ENCODE assay signal across 8 cellular contexts in genomic region chr1:6502000-6502891, GRCh38. TPM values are rescaled to one million over a fixed set of nuclear protein-coding genes. Genes with fewer than 3 reads are reported as not detected.
DNase-seq lines count a peak whose midpoint lies in the region; TF ChIP-seq lines count a peak whose summit lies in the region.
"Had no signal": no experiment of that assay in that cellular context is flagged by ENCODE, and none has a peak within 500 bp of the region (broad histone marks: within the 10 kb centered on the region; RNA-seq: fewer than 3 reads in every experiment).

No MANE protein-coding gene starts in this region.

- DNase-seq in SK-N-SH (peak; percentile 78), fibroblast of mammary gland (ENCODE audit: low read depth) (peak; percentile 24), medulla oblongata (ENCODE audit: extremely low spot score) (peak; percentile 49), tibial artery (peak; percentile 78 to 94), NCI-H748 treated with DMSO at 0.1 percent for 48 hours (lab: John Stamatoyannopoulos, UW) (no peak), putamen (ENCODE audit: low spot score) (no peak), NCI-H1436 (lab: John Stamatoyannopoulos, UW) (no peak)

- no peaks in the 10 kb centered on the region for H4K20me1 ChIP-seq in SK-N-SH (ENCODE audit: insufficient read depth)

- CTCF ChIA-PET in SK-N-SH (lab: Yijun Ruan, JAX) = interaction anchor here (0.6 to 17.4 kb wide), 8 partner anchors 13 to 264 kb away, joined by 3 to 211 read pairs (median 5); partner anchors contain the start of genes NOL9, PLEKHG5 and TAS1R1

- H3K4me2 ChIP-seq in SK-N-SH = no peak overlapping the region

- no peaks in the 10 kb centered on the region for H3K9me2 ChIP-seq in SK-N-SH

- intact Hi-C loops in tibial artery (cut with DNase I; ENCODE audit: low total_unique reads) = no loop called here

- TF ChIP-seq CTCF in SK-N-SH (IDR thresholded peaks at IDR 0.05) (no peak), fibroblast of mammary gland (conservative IDR thresholded peaks at IDR 0.05; ENCODE audit: control insufficient read depth, insufficient read depth, low read depth, low read length) (no peak), tibial artery (IDR thresholded peaks at IDR 0.05) (no peak)

- H3K4me1 ChIP-seq in SK-N-SH (ENCODE audit: control insufficient read depth in 1 of 2, insufficient read depth in 2 of 2, low read depth in 1 of 2, low read length in 1 of 2) (peaks cover 0 to 81% of the 10 kb centered on the region in 2 experiments; a peak in 2 of 4 replicates), tibial artery (peaks cover 5 to 63% (median 47%) of the 10 kb centered on the region in 4 donors)

- WGBS in SK-N-SH (ENCODE audit: low lambda C conversion rate) = 93% methylated on average over 5 of the region's 31 CpGs

- TF ChIP-seq EP300 in SK-N-SH (IDR thresholded peaks at IDR 0.05; ENCODE audit: borderline replicate concordance in 1 of 2, low read depth in 1 of 2, low read length in 1 of 2) = 0 out of 4 replicates have a peak, but pooled peaks of 1 of the 2 experiments have one; percentile 23

- no peak overlapping the region for H3K9ac ChIP-seq in SK-N-SH

- no peak overlapping the region for H2AFZ ChIP-seq in SK-N-SH (ENCODE audit: low read depth)

- POLR2A ChIA-PET in SK-N-SH (lab: Yijun Ruan, JAX) = interaction anchor here (1.0 to 2.2 kb wide), 2 partner anchors 11 to 18 kb away, joined by 3 to 8 read pairs; partner anchors contain the start of gene PLEKHG5

- H3F3A ChIP-seq in SK-N-SH (replicated peaks; ENCODE audit: insufficient read depth) = no peaks in the 10 kb centered on the region

- H3K9me3 ChIP-seq in SK-N-SH = no peaks in the 10 kb centered on the region
- no peaks in the 10 kb centered on the region for H3K9me3 ChIP-seq in tibial artery

- peak overlapping the region in 1 of 2 experiments; percentile 65; a peak in 1 of 4 replicates for H3K27ac ChIP-seq in SK-N-SH (ENCODE audit: low read depth in 2 of 2, low read length in 1 of 2)
- H3K27ac ChIP-seq in tibial artery = peak overlapping the region; percentile 50 to 75

- no peak for TF ChIP-seq RAD21 in SK-N-SH (IDR thresholded peaks at IDR 0.05; ENCODE audit: low read length)

- H3K27me3 ChIP-seq in SK-N-SH (ENCODE audit: insufficient read depth) (no peaks in the 10 kb centered on the region), tibial artery (peaks cover 0 to under 1% of the 10 kb centered on the region in 2 donors)

- H3K4me3 ChIP-seq in SK-N-SH (ENCODE audit: low read depth in 2 of 2, low read length in 1 of 2) = no peak overlapping the region
- no peak overlapping the region for H3K4me3 ChIP-seq in fibroblast of mammary gland (ENCODE audit: control insufficient read depth, low read depth, low read length)
- no peak overlapping the region for H3K4me3 ChIP-seq in tibial artery

- no peaks in the 10 kb centered on the region for H3K36me3 ChIP-seq in SK-N-SH (replicated peaks in 1 of 2; ENCODE audit: control insufficient read depth in 1 of 2, insufficient read depth in 2 of 2, low read length in 1 of 2)
- H3K36me3 ChIP-seq in tibial artery = no peaks in the 10 kb centered on the region

- H3K79me2 ChIP-seq in SK-N-SH (ENCODE audit: insufficient read depth) = no peaks in the 10 kb centered on the region

TF ChIP-seq in SK-N-SH, 30 proteins besides CTCF, POLR2A, EP300 and RAD21 (continues in another document):
- TF ChIP-seq FOSL2 (IDR thresholded peaks at IDR 0.05; ENCODE audit: borderline replicate concordance, low read depth) (no peak), CHD2 (IDR thresholded peaks at IDR 0.05; ENCODE audit: low read length, partially characterized antibody) (peak; percentile 14), ZBTB33 (IDR thresholded peaks at IDR 0.05; ENCODE audit: borderline replicate concordance, low read depth) (no peak), SMC3 (IDR thresholded peaks at IDR 0.05; ENCODE audit: low read depth, low read length) (peak; percentile 11; the same call in 1 of the 2 replicates), NRF1 (IDR thresholded peaks at IDR 0.05; ENCODE audit: low read depth, low read length) (no peak), MAX (IDR thresholded peaks at IDR 0.05; ENCODE audit: low read depth) (no peak), MEF2A (IDR thresholded peaks at IDR 0.05; ENCODE audit: borderline replicate concordance, low read depth) (no peak), MXI1 (IDR thresholded peaks at IDR 0.05; ENCODE audit: low read depth, low read length) (peak; percentile 73; the same call in 1 of the 2 replicates), RFX5 (IDR thresholded peaks at IDR 0.05; ENCODE audit: low read length) (no peak), JUND (IDR thresholded peaks at IDR 0.05) (no peak), TCF12 (IDR thresholded peaks at IDR 0.05) (no peak), FOXJ3 (CRISPR knock-in tag; IDR thresholded peaks at IDR 0.05) (peak; percentile 51; the same call in 1 of the 2 replicates), FOXM1 (IDR thresholded peaks at IDR 0.05; ENCODE audit: low read depth) (no peak), RCOR1 (IDR thresholded peaks at IDR 0.05; ENCODE audit: low read length) (no peak), EZH2phosphoT487 (IDR thresholded peaks at IDR 0.05; ENCODE audit: borderline replicate concordance, low read depth) (no peak), USF2 (IDR thresholded peaks at IDR 0.05; ENCODE audit: borderline replicate concordance, low read depth, low read length) (no peak), IRF3 (IDR thresholded peaks at IDR 0.05; ENCODE audit: low read depth, low read length) (no peak), GATA2 (CRISPR knock-in tag; IDR thresholded peaks at IDR 0.05) (no peak), ELF1 (IDR thresholded peaks at IDR 0.05) (no peak), YY1 (IDR thresholded peaks at IDR 0.05; ENCODE audit: low read depth) (no peak), PBX3 (IDR thresholded peaks at IDR 0.05) (no peak), SIN3A (IDR thresholded peaks at IDR 0.05; ENCODE audit: borderline replicate concordance, low read depth, low read length) (no peak)

RNA-seq across cellular contexts. Expression of gene PLEKHG5, which starts 10.8 kb away (rescaled TPM):
- 14.7 and 14.9 TPM in 2 replicates for polyA plus RNA-seq in SK-N-SH (2012; rRNA removed)
- 3.4 and 5.7 TPM in 2 replicates for polyA plus RNA-seq in SK-N-SH (2012; cell fraction: cytosol; rRNA removed)
- 86.5 and 98.6 TPM in 2 replicates for polyA plus RNA-seq in SK-N-SH (2012; cell fraction: nucleus; rRNA removed)

RNA-seq across cellular contexts. Expression of gene TNFRSF25, which starts 36.3 kb away (rescaled TPM):
- 20.8 TPM in 2 replicates for polyA plus RNA-seq in SK-N-SH (2012; rRNA removed)
- polyA plus RNA-seq in SK-N-SH (2012; cell fraction: cytosol; rRNA removed) = 2.6 and 5.2 TPM in 2 replicates
- 170 and 223 TPM in 2 replicates for polyA plus RNA-seq in SK-N-SH (2012; cell fraction: nucleus; rRNA removed)

RNA-seq across cellular contexts. Expression of gene NOL9, which starts 52.1 kb away (rescaled TPM):
- 7.1 and 7.9 TPM in 2 replicates for polyA plus RNA-seq in SK-N-SH (2012; rRNA removed)
- polyA plus RNA-seq in SK-N-SH (2012; cell fraction: cytosol; rRNA removed) = 7.0 and 7.7 TPM in 2 replicates
- 12.4 and 18.8 TPM in 2 replicates for polyA plus RNA-seq in SK-N-SH (2012; cell fraction: nucleus; rRNA removed)

RNA-seq across cellular contexts. Expression of gene TAS1R1, which starts 52.9 kb away (rescaled TPM):
- not detected in 2 replicates for polyA plus RNA-seq in SK-N-SH (2012; rRNA removed)
- 0.03 TPM in 1 of 2 replicates, not detected in the other for polyA plus RNA-seq in SK-N-SH (2012; cell fraction: cytosol; rRNA removed)
- polyA plus RNA-seq in SK-N-SH (2012; cell fraction: nucleus; rRNA removed) = 0.05 TPM in 2 replicates
- polyA plus RNA-seq: neural cell had no signal

Comparison
In these comparisons a context has a peak if more than half of its experiments do, and no peak if none do; other contexts are left out.
1. DNase-seq: peak in SK-N-SH (single experiment), fibroblast of mammary gland (single experiment), medulla oblongata (single experiment) and tibial artery (2 of 2); none in NCI-H748 treated with DMSO at 0.1 percent for 48 hours (single experiment), putamen (single experiment) and NCI-H1436 (single experiment).